In the genomic region with DNA sequence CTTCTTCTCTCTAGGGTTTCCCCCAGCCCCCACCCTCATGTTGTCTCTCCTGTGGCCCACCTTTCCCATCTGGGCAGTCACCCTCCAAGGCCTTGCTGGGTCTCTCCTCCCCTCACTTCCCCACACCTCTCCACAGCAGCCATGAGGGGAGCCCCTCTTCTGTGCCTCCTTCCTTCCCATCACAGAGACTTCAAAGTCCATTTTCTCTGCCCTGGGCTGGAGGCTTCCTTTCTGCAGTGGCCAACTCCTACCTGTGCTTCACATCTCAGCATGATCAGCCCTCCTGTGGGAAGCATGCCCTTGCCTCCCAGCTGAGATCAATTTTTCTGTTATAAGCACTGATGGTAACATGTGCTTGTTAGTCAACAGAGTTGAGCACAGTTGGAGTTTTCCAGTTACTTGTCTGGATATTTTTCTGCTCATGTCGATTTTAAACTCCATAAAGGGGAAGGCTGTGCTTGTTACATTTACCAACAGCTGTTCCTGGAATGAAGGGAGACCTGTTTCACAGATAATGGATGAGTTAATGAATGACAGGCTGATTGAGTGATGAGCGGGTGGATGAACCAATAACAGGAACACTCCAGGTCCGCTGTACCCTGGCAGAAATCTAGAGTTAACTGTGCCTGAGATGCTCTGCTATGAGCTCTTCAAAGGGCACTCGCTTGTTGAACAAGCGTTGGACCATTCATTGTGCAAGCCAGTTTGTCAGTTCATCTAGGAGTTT, we compare ENCODE assay signal across 1 cellular context.
TF ChIP-seq lines count a peak whose summit lies in the region.

No MANE protein-coding gene starts in this region.

TF ChIP-seq in HCT116, 20 proteins besides CTCF, POLR2A, EP300 and RAD21 (continued from another document):
- TF ChIP-seq JUND (IDR thresholded peaks at IDR 0.05) (no peak), YY1 (IDR thresholded peaks at IDR 0.05; ENCODE audit: extremely low read depth, insufficient replicate concordance, low read depth, low read length) (no peak), POLR2AphosphoS5 (IDR thresholded peaks at IDR 0.05; ENCODE audit: low read depth, low read length) (no peak), EZH2phosphoT487 (IDR thresholded peaks at IDR 0.05; ENCODE audit: borderline replicate concordance) (no peak), ZNF274 (IDR thresholded peaks at IDR 0.05; ENCODE audit: low read depth, low read length) (no peak)
